Comparison of ENCODE assay signal across 13 cellular contexts in genomic region chr10:26622891-26623290, GRCh38.
DNase-seq lines count a peak whose midpoint lies in the region; ATAC-seq, FAIRE-seq and TF ChIP-seq lines count a peak whose summit lies in the region.
"Had no signal": no experiment of that assay in that cellular context is flagged by ENCODE, and none has a peak within 500 bp of the region (broad histone marks: within the 10 kb centered on the region; RNA-seq: fewer than 3 reads in every experiment).

No MANE protein-coding gene starts in this region.

- H2AFZ ChIP-seq in mesenchymal stem cell (ENCODE audit: low read depth, low read length), result no peak overlapping the region

- H4K8ac ChIP-seq in mesenchymal stem cell (ENCODE audit: low read length), result no peak overlapping the region

- peak overlapping the region; percentile 42 for H3K4me3 Mint-ChIP-seq in activated naive CD8-positive, alpha-beta T cell treated with anti-CD3 and anti-CD28 coated beads, Interleukin-2, amount 10 ng/mL, durations not matched to agents 7 days and 5 days
- no peak overlapping the region for H3K4me3 Mint-ChIP-seq in mesothelial cell of epicardium

- H3K9me3 ChIP-seq in A549 (no peaks in the 10 kb centered on the region), mesenchymal stem cell (ENCODE audit: control insufficient read depth, low read length) (no peaks in the 10 kb centered on the region), right cardiac atrium (ENCODE audit: control insufficient read depth, low read length) (no peaks in the 10 kb centered on the region)

- intact Hi-C loops in right cardiac atrium (cut with DNase I), result no loop called here

- WGBS in A549 (ENCODE audit: missing lambda C conversion rate), result 74% methylated on average over 7 of the region's 7 CpGs
- 81% methylated on average over 7 of the region's 7 CpGs for WGBS in mesenchymal stem cell
- 84% methylated on average over 7 of the region's 7 CpGs for WGBS in right cardiac atrium

- H2AK5ac ChIP-seq in mesenchymal stem cell (ENCODE audit: low read length, severe bottlenecking), result no peak overlapping the region

- no peaks in the 10 kb centered on the region for H3K36me3 ChIP-seq in mesenchymal stem cell (ENCODE audit: control insufficient read depth in 1 of 2, insufficient read depth in 2 of 2, low read depth in 1 of 2, low read length in 2 of 2)

- no peak overlapping the region for H2BK15ac ChIP-seq in mesenchymal stem cell (ENCODE audit: low read depth, poor library complexity, severe bottlenecking)

- H3K18ac ChIP-seq in mesenchymal stem cell (ENCODE audit: low read depth in 1 of 2, low read length in 2 of 2), result no peak overlapping the region

- no peak overlapping the region for H3K14ac ChIP-seq in mesenchymal stem cell (ENCODE audit: low read length in 2 of 2)

- H3K27ac ChIP-seq in A549 (peak overlapping the region in 1 of 2 experiments; percentile 84; a peak in 3 of 6 replicates), mesenchymal stem cell (ENCODE audit: low read length, poor library complexity, severe bottlenecking) (no peak overlapping the region), right cardiac atrium (ENCODE audit: low read length) (no peak overlapping the region)
- H3K27ac ChIP-seq: SK-N-MC had no signal

- no peak overlapping the region for H3K23ac ChIP-seq in mesenchymal stem cell (ENCODE audit: low read length in 2 of 2)

- TF ChIP-seq RAD21 in A549 (conservative IDR thresholded peaks at IDR 0.05 in 1 of 2, IDR thresholded peaks at IDR 0.05 in 1 of 2), result no peak

- 0 out of 3 replicates have a peak, but pooled peaks cover 3% of the 10 kb centered on the region for H3K4me1 ChIP-seq in A549
- peaks cover 6% of the 10 kb centered on the region for H3K4me1 ChIP-seq in mesenchymal stem cell (ENCODE audit: control insufficient read depth, insufficient read depth, low read depth, low read length)
- H3K4me1 ChIP-seq in right cardiac atrium (ENCODE audit: control insufficient read depth, insufficient read depth, low read length), result no peaks in the 10 kb centered on the region

- peak overlapping the region; percentile 96 for H3K4me2 ChIP-seq in A549
- H3K4me2 ChIP-seq in mesenchymal stem cell (ENCODE audit: low read length, poor library complexity, severe bottlenecking), result peak overlapping the region; percentile 86

- no peak for TF ChIP-seq EP300 in A549 (IDR thresholded peaks at IDR 0.05)

- peaks cover 13 to 54% of the 10 kb centered on the region in 2 experiments for H3K27me3 ChIP-seq in mesenchymal stem cell (ENCODE audit: control insufficient read depth in 1 of 2, insufficient read depth in 1 of 2, low read length in 2 of 2)
- no peaks in the 10 kb centered on the region for H3K27me3 ChIP-seq in right cardiac atrium (ENCODE audit: control insufficient read depth, insufficient read depth)

- TF ChIP-seq POLR2A in A549 (IDR thresholded peaks at IDR 0.05; ENCODE audit: low read length) (no peak), GM12891 (IDR thresholded peaks at IDR 0.05; ENCODE audit: low read depth, low read length) (no peak)

- no peak overlapping the region for H3K27ac Mint-ChIP-seq in activated naive CD8-positive, alpha-beta T cell treated with anti-CD3 and anti-CD28 coated beads, Interleukin-2, amount 10 ng/mL, durations not matched to agents 7 days and 5 days
- no peak overlapping the region for H3K27ac Mint-ChIP-seq in mesothelial cell of epicardium

- no peaks in the 10 kb centered on the region for H3K36me3 Mint-ChIP-seq in activated naive CD8-positive, alpha-beta T cell treated with anti-CD3 and anti-CD28 coated beads, Interleukin-2, amount 10 ng/mL, durations not matched to agents 7 days and 5 days
- H3K36me3 Mint-ChIP-seq in mesothelial cell of epicardium, result no peaks in the 10 kb centered on the region

- no peaks in the 10 kb centered on the region for H3K79me1 ChIP-seq in mesenchymal stem cell (replicated peaks; ENCODE audit: low read length, poor library complexity, severe bottlenecking)

- H3K4me3 ChIP-seq in A549 (peak overlapping the region; percentile 55; the same call in 2 of the 3 replicates), mesenchymal stem cell (ENCODE audit: insufficient read depth in 1 of 2, low read depth in 1 of 2, low read length in 2 of 2) (peak overlapping the region in 1 of 2 experiments; percentile 70), right cardiac atrium (ENCODE audit: low read length) (no peak overlapping the region)
- H3K4me3 ChIP-seq: SK-N-MC had no signal

- POLR2A ChIA-PET in A549 (lab: Yijun Ruan, JAX), result no interaction called here
- POLR2A ChIA-PET in activated naive CD8-positive, alpha-beta T cell treated with anti-CD3 and anti-CD28 coated beads, Interleukin-2, amount 10 ng/mL, durations not matched to agents 7 days and 5 days (lab: Charles Lee), result no interaction called here

- TF ChIP-seq CTCF in A549 (IDR thresholded peaks at IDR 0.05) (no peak), mesothelial cell of epicardium (IDR thresholded peaks at IDR 0.05; ENCODE audit: unreplicated experiment) (no peak)

- H4K91ac ChIP-seq in mesenchymal stem cell (ENCODE audit: low read length), result no peak overlapping the region

- CTCF ChIA-PET in A549 (lab: Yijun Ruan, JAX), result no interaction called here

- peaks cover 39% of the 10 kb centered on the region for H3K27me3 Mint-ChIP-seq in activated naive CD8-positive, alpha-beta T cell treated with anti-CD3 and anti-CD28 coated beads, Interleukin-2, amount 10 ng/mL, durations not matched to agents 7 days and 5 days
- H3K27me3 Mint-ChIP-seq in mesothelial cell of epicardium (ENCODE audit: low read depth), result peaks cover 57% of the 10 kb centered on the region

- FAIRE-seq in A549 (lab: Jason Lieb, UNC), result no peak
- peak; percentile 69 for FAIRE-seq in GM12891 (lab: Jason Lieb, UNC)
- FAIRE-seq: colon, GM12892 had no signal

- H3K4ac ChIP-seq in mesenchymal stem cell (ENCODE audit: low read depth in 1 of 2, low read length in 2 of 2), result no peak overlapping the region

- H2BK120ac ChIP-seq in mesenchymal stem cell (ENCODE audit: low read depth, low read length), result no peak overlapping the region

- no peak overlapping the region for H2BK5ac ChIP-seq in mesenchymal stem cell (ENCODE audit: low read depth, low read length, poor library complexity, severe bottlenecking)

- peak overlapping the region; percentile 38 for H3K9ac ChIP-seq in mesenchymal stem cell (ENCODE audit: low read length)

- no peaks in the 10 kb centered on the region for H3K9me3 Mint-ChIP-seq in activated naive CD8-positive, alpha-beta T cell treated with anti-CD3 and anti-CD28 coated beads, Interleukin-2, amount 10 ng/mL, durations not matched to agents 7 days and 5 days
- no peaks in the 10 kb centered on the region for H3K9me3 Mint-ChIP-seq in mesothelial cell of epicardium

- peaks cover 4% of the 10 kb centered on the region for H3K4me1 Mint-ChIP-seq in activated naive CD8-positive, alpha-beta T cell treated with anti-CD3 and anti-CD28 coated beads, Interleukin-2, amount 10 ng/mL, durations not matched to agents 7 days and 5 days
- no peaks in the 10 kb centered on the region for H3K4me1 Mint-ChIP-seq in mesothelial cell of epicardium

- ATAC-seq in A549, result no peak; a peak in 1 of 6 replicates
- no peak for ATAC-seq in activated naive CD8-positive, alpha-beta T cell treated with anti-CD3 and anti-CD28 coated beads, Interleukin-2, amount 10 ng/mL, durations not matched to agents 7 days and 5 days (ENCODE audit: low read depth)
- ATAC-seq in GM21576 (IDR thresholded peaks at IDR 0.05; ENCODE audit: unreplicated experiment), result no peak
- no peak for ATAC-seq in right cardiac atrium

- DNase-seq in A549 (ENCODE audit: low read depth in 1 of 2, low spot score in 1 of 2) (no peak), GM12891 (ENCODE audit: insufficient read length, low spot score) (no peak), mesenchymal stem cell (no peak), mesothelial cell of epicardium (ENCODE audit: low spot score in 2 of 2, unreplicated experiment in 2 of 2) (no peak), right cardiac atrium (no peak), kidney glomerular epithelial cell (lab: John Stamatoyannopoulos, UW) (no peak)
- no peak for DNase-seq in activated naive CD8-positive, alpha-beta T cell treated with anti-CD3 and anti-CD28 coated beads, Interleukin-2, amount 10 ng/mL, durations not matched to agents 7 days and 5 days
- DNase-seq: DND-41, NCI-H2029 treated with DMSO at 0.1 percent for 48 hours had no signal

- H2BK12ac ChIP-seq in mesenchymal stem cell (ENCODE audit: low read length in 2 of 2), result no peak overlapping the region

TF ChIP-seq in A549, 52 proteins besides CTCF, POLR2A, EP300 and RAD21 (continues in another document):
- no peak for TF ChIP-seq MAFK (IDR thresholded peaks at IDR 0.05; ENCODE audit: partially characterized antibody)
- TF ChIP-seq GATA3 (IDR thresholded peaks at IDR 0.05; ENCODE audit: borderline replicate concordance), result no peak
- TF ChIP-seq NPAS2 (CRISPR knock-in tag; IDR thresholded peaks at IDR 0.05; ENCODE audit: borderline replicate concordance), result no peak
- TF ChIP-seq POLR2AphosphoS2 (conservative IDR thresholded peaks at IDR 0.05; ENCODE audit: low read length), result no peak
- TF ChIP-seq CBX2 (IDR thresholded peaks at IDR 0.05; ENCODE audit: borderline replicate concordance, low read depth), result no peak
- TF ChIP-seq CEBPB (IDR thresholded peaks at IDR 0.05), result no peak
- TF ChIP-seq HOXA7 (CRISPR knock-in tag; IDR thresholded peaks at IDR 0.05), result no peak
- TF ChIP-seq HDAC2 (IDR thresholded peaks at IDR 0.05), result no peak
- no peak for TF ChIP-seq SREBF2 (IDR thresholded peaks at IDR 0.05)
- TF ChIP-seq CHD2 (IDR thresholded peaks at IDR 0.05; ENCODE audit: low read length, partially characterized antibody), result no peak
- TF ChIP-seq ZC3H11A (IDR thresholded peaks at IDR 0.05), result no peak
- TF ChIP-seq JUNB (IDR thresholded peaks at IDR 0.05), result no peak
- no peak for TF ChIP-seq BHLHE40 (IDR thresholded peaks at IDR 0.05; ENCODE audit: low read depth, low read length)

TF ChIP-seq in GM12891, 5 proteins besides CTCF, POLR2A, EP300 and RAD21:
- TF ChIP-seq PAX5 (IDR thresholded peaks at IDR 0.05; ENCODE audit: insufficient read depth, low read length, severe bottlenecking), result no peak
- TF ChIP-seq TAF1 (IDR thresholded peaks at IDR 0.05; ENCODE audit: low read depth, low read length), result no peak
- no peak for TF ChIP-seq POU2F2 (IDR thresholded peaks at IDR 0.05; ENCODE audit: low read depth, low read length)
- TF ChIP-seq SPI1 (IDR thresholded peaks at IDR 0.05; ENCODE audit: low read depth, low read length), result no peak
- no peak for TF ChIP-seq POLR2AphosphoS5 (IDR thresholded peaks at IDR 0.05; ENCODE audit: low read depth, low read length)
